In the genomic region with DNA sequence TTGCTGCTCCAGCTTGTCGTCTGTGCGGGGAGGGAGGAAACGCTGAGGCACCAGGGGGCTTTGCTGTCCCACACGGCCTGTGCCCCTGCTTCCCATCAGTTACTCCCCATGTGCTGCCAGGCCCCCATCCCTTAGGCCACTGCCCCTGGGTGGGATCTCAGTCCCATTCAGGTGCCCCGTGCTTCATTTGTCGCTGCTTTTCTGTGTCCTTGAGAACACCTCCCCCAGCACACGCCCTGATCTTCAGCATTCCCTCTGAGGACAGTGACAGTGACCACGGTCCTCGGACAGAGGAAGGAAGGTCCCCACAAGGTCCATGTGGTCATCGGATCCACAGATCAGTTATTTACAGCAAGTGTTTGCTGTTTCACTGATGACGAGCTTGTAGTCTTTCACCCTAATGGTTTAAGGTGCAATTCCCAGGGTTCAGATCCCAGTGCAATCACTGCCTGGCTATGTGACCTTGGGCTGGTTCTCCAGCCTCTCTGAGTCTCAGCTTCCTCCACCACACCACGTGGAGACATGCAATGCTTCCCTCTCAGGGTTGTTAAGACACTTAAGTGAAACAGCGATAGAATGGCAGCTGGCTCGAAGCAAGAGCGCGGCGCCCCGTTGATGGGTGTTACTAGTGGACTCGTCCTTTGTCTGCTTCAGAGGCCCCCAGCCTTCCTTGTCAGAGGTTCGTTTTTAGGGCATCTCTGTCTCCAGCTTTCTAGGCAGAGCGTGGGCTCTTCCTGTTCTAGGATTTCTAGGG, we compare ENCODE assay signal across 1 cellular context.
TF ChIP-seq lines count a peak whose summit lies in the region.

No MANE protein-coding gene starts in this region.

TF ChIP-seq in WTC11, 78 proteins besides CTCF, POLR2A, EP300 and RAD21:
- TF ChIP-seq, protein P1, sequence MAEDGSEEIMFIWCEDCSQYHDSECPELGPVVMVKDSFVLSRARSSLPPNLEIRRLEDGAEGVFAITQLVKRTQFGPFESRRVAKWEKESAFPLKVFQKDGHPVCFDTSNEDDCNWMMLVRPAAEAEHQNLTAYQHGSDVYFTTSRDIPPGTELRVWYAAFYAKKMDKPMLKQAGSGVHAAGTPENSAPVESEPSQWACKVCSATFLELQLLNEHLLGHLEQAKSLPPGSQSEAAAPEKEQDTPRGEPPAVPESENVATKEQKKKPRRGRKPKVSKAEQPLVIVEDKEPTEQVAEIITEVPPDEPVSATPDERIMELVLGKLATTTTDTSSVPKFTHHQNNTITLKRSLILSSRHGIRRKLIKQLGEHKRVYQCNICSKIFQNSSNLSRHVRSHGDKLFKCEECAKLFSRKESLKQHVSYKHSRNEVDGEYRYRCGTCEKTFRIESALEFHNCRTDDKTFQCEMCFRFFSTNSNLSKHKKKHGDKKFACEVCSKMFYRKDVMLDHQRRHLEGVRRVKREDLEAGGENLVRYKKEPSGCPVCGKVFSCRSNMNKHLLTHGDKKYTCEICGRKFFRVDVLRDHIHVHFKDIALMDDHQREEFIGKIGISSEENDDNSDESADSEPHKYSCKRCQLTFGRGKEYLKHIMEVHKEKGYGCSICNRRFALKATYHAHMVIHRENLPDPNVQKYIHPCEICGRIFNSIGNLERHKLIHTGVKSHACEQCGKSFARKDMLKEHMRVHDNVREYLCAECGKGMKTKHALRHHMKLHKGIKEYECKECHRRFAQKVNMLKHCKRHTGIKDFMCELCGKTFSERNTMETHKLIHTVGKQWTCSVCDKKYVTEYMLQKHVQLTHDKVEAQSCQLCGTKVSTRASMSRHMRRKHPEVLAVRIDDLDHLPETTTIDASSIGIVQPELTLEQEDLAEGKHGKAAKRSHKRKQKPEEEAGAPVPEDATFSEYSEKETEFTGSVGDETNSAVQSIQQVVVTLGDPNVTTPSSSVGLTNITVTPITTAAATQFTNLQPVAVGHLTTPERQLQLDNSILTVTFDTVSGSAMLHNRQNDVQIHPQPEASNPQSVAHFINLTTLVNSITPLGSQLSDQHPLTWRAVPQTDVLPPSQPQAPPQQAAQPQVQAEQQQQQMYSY (CRISPR knock-in tag; IDR thresholded peaks at IDR 0.05), result no peak
- TF ChIP-seq FOXK1 (CRISPR knock-in tag; IDR thresholded peaks at IDR 0.05) (no peak), IRF2 (CRISPR knock-in tag; IDR thresholded peaks at IDR 0.05; ENCODE audit: borderline replicate concordance, low read depth) (no peak), ZBTB21 (CRISPR knock-in tag; IDR thresholded peaks at IDR 0.05; ENCODE audit: borderline replicate concordance) (no peak), GABPB1 (CRISPR knock-in tag; IDR thresholded peaks at IDR 0.05) (no peak), ZNF121 (CRISPR knock-in tag; IDR thresholded peaks at IDR 0.05) (no peak), ATF2 (CRISPR knock-in tag; IDR thresholded peaks at IDR 0.05; ENCODE audit: borderline replicate concordance, low read depth) (no peak), ZNF532 (CRISPR knock-in tag; IDR thresholded peaks at IDR 0.05; ENCODE audit: borderline replicate concordance) (no peak), MLX (CRISPR knock-in tag; IDR thresholded peaks at IDR 0.05) (no peak), AFF4 (CRISPR knock-in tag; IDR thresholded peaks at IDR 0.05; ENCODE audit: borderline replicate concordance) (no peak), CREB1 (CRISPR knock-in tag; IDR thresholded peaks at IDR 0.05) (no peak)
- TF ChIP-seq, protein P2, sequence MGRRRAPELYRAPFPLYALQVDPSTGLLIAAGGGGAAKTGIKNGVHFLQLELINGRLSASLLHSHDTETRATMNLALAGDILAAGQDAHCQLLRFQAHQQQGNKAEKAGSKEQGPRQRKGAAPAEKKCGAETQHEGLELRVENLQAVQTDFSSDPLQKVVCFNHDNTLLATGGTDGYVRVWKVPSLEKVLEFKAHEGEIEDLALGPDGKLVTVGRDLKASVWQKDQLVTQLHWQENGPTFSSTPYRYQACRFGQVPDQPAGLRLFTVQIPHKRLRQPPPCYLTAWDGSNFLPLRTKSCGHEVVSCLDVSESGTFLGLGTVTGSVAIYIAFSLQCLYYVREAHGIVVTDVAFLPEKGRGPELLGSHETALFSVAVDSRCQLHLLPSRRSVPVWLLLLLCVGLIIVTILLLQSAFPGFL (CRISPR knock-in tag; IDR thresholded peaks at IDR 0.05; ENCODE audit: borderline replicate concordance), result no peak
- TF ChIP-seq, protein P3, sequence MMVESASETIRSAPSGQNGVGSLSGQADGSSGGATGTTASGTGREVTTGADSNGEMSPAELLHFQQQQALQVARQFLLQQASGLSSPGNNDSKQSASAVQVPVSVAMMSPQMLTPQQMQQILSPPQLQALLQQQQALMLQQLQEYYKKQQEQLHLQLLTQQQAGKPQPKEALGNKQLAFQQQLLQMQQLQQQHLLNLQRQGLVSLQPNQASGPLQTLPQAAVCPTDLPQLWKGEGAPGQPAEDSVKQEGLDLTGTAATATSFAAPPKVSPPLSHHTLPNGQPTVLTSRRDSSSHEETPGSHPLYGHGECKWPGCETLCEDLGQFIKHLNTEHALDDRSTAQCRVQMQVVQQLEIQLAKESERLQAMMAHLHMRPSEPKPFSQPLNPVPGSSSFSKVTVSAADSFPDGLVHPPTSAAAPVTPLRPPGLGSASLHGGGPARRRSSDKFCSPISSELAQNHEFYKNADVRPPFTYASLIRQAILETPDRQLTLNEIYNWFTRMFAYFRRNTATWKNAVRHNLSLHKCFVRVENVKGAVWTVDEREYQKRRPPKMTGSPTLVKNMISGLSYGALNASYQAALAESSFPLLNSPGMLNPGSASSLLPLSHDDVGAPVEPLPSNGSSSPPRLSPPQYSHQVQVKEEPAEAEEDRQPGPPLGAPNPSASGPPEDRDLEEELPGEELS (CRISPR knock-in tag; IDR thresholded peaks at IDR 0.05), result no peak
- TF ChIP-seq, protein P4, sequence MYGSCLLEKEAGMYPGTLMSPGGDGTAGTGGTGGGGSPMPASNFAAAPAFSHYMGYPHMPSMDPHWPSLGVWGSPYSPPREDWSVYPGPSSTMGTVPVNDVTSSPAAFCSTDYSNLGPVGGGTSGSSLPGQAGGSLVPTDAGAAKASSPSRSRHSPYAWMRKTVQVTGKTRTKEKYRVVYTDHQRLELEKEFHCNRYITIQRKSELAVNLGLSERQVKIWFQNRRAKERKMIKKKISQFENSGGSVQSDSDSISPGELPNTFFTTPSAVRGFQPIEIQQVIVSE (CRISPR knock-in tag; IDR thresholded peaks at IDR 0.05; ENCODE audit: borderline replicate concordance), result no peak
